In the genomic region with DNA sequence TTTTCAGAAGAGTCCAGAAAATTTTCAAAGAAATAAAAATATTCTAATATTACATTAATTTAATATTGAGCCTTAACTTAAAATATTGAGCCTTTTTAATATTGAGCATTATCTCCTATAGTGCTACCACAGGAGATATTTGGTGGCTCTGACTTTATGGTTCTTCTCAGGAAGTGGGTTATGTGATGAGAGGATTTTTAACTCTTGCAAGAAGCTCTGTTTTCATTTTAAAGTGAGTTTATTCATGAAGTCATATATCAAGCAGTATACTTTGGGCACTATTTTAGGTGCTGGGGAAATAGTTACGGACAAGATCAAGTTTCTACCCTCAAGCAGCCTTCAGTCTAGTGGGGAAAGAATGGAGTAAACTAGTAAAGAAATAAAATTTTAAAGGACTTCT, we compare ENCODE assay signal across 24 cellular contexts. TPM values are rescaled to one million over a fixed set of nuclear protein-coding genes. Genes with fewer than 3 reads are reported as not detected.
DNase-seq lines count a peak whose midpoint lies in the region; ATAC-seq and TF ChIP-seq lines count a peak whose summit lies in the region.
"Had no signal": no experiment of that assay in that cellular context is flagged by ENCODE, and none has a peak within 500 bp of the region (broad histone marks: within the 10 kb centered on the region; RNA-seq: fewer than 3 reads in every experiment).

No MANE protein-coding gene starts in this region.

- peaks cover 0 to 3% of the 10 kb centered on the region in 2 donors for H3K9me3 Mint-ChIP-seq in activated T-cell treated with anti-CD3 and anti-CD28 coated beads, Interleukin-2, amount 50 U/mL, for 72 hours
- H3K9me3 Mint-ChIP-seq in activated naive CD8-positive, alpha-beta T cell (ENCODE audit: low read depth), result no peaks in the 10 kb centered on the region
- H3K9me3 Mint-ChIP-seq in stimulated activated memory B cell treated with anti-CD40 and anti-IgM and Interleukin-4, amounts not matched to agents 10 μg/mL and 1 μg/mL and 100 μg/mL, for 72 hours, result no peaks in the 10 kb centered on the region

- no peak overlapping the region for H3K4me2 ChIP-seq in OCI-LY1 (ENCODE audit: low read length)
- H3K4me2 ChIP-seq: hepatocyte had no signal

- H2AFZ ChIP-seq in OCI-LY1 (ENCODE audit: low read length), result no peak overlapping the region
- H2AFZ ChIP-seq: hepatocyte had no signal

- no peak for TF ChIP-seq CTCF in OCI-LY1 (IDR thresholded peaks at IDR 0.05; ENCODE audit: low read length)
- no peak for TF ChIP-seq CTCF in breast epithelium (IDR thresholded peaks at IDR 0.05)

- no peak overlapping the region for H3K9ac ChIP-seq in OCI-LY1 (ENCODE audit: low read length)

- ATAC-seq in activated T-cell treated with anti-CD3 and anti-CD28 coated beads, Interleukin-2, amount 50 U/mL, for 72 hours (replicated peaks in 1 of 2), result no peak
- ATAC-seq in stimulated activated memory B cell treated with anti-CD40 and anti-IgM and Interleukin-4, amounts not matched to agents 10 μg/mL and 1 μg/mL and 100 μg/mL, for 72 hours, result no peak
- ATAC-seq: foreskin keratinocyte, lower lobe of right lung had no signal

- intact Hi-C loops in breast epithelium (cut with DNase I; ENCODE audit: low total_unique reads), result no loop called here

- peaks cover 0 to 3% of the 10 kb centered on the region in 2 donors for H3K36me3 Mint-ChIP-seq in activated T-cell treated with anti-CD3 and anti-CD28 coated beads, Interleukin-2, amount 50 U/mL, for 72 hours (ENCODE audit: insufficient read depth in 2 of 2)
- H3K36me3 Mint-ChIP-seq in activated naive CD8-positive, alpha-beta T cell, result no peaks in the 10 kb centered on the region
- H3K36me3 Mint-ChIP-seq in stimulated activated memory B cell treated with anti-CD40 and anti-IgM and Interleukin-4, amounts not matched to agents 10 μg/mL and 1 μg/mL and 100 μg/mL, for 72 hours, result no peaks in the 10 kb centered on the region

- peaks cover 92% of the 10 kb centered on the region for H3K4me1 Mint-ChIP-seq in activated T-cell treated with anti-CD3 and anti-CD28 coated beads, Interleukin-2, amount 50 U/mL, for 72 hours (ENCODE audit: low read depth)
- H3K4me1 Mint-ChIP-seq in activated naive CD8-positive, alpha-beta T cell (ENCODE audit: low read depth), result peaks cover 89% of the 10 kb centered on the region
- H3K4me1 Mint-ChIP-seq in stimulated activated memory B cell treated with anti-CD40 and anti-IgM and Interleukin-4, amounts not matched to agents 10 μg/mL and 1 μg/mL and 100 μg/mL, for 72 hours, result peaks cover 77% of the 10 kb centered on the region

- H3K27me3 ChIP-seq in OCI-LY1 (ENCODE audit: insufficient read depth, low read length), result no peaks in the 10 kb centered on the region
- no peaks in the 10 kb centered on the region for H3K27me3 ChIP-seq in breast epithelium
- H3K27me3 ChIP-seq: foreskin keratinocyte, hepatocyte had no signal

- no peak for DNase-seq in activated T-cell treated with anti-CD3 and anti-CD28 coated beads, Interleukin-2, amount 50 U/mL, for 72 hours
- no peak for DNase-seq in activated T-cell treated with anti-CD3 and anti-CD28 coated beads for 4 hours
- no peak for DNase-seq in GF-D8 (lab: John Stamatoyannopoulos, UW)
- DNase-seq in breast epithelium (ENCODE audit: low spot score in 2 of 2), result no peak
- DNase-seq in NCI-H748 (lab: John Stamatoyannopoulos, UW; ENCODE audit: unreplicated experiment), result no peak
- DNase-seq: ACHN; activated CD8-positive, alpha-beta memory T cell treated with anti-CD3 and anti-CD28 coated beads for 24 hours; cortex of kidney; DMS79 treated with DMSO at 0.1 percent for 48 hours; foreskin keratinocyte; islet precursor cell; KBM-7; lower lobe of right lung; NCI-H1930; occipital lobe; retina; stimulated activated CD4-positive, alpha-beta T cell treated with anti-CD3 and anti-CD28 coated beads, Interleukin-12 subunit alpha, Interleukin-12 subunit beta, amount 100 ng/mL, for 4 hours; stimulated activated CD8-positive, alpha-beta memory T cell treated with anti-CD3 and anti-CD28 coated beads, Interleukin-4, amount 100 ng/mL, for 48 hours had no signal

- no peaks in the 10 kb centered on the region for H3K27me3 Mint-ChIP-seq in activated T-cell treated with anti-CD3 and anti-CD28 coated beads, Interleukin-2, amount 50 U/mL, for 72 hours (ENCODE audit: low read depth)
- H3K27me3 Mint-ChIP-seq in activated naive CD8-positive, alpha-beta T cell, result no peaks in the 10 kb centered on the region
- no peaks in the 10 kb centered on the region for H3K27me3 Mint-ChIP-seq in stimulated activated memory B cell treated with anti-CD40 and anti-IgM and Interleukin-4, amounts not matched to agents 10 μg/mL and 1 μg/mL and 100 μg/mL, for 72 hours

- H3K36me3 ChIP-seq in OCI-LY1 (ENCODE audit: insufficient read depth, low read length) (peaks cover 9% of the 10 kb centered on the region), breast epithelium (no peaks in the 10 kb centered on the region)
- H3K36me3 ChIP-seq: lower lobe of right lung, thoracic aorta had no signal

- H3K4me3 Mint-ChIP-seq in activated T-cell treated with anti-CD3 and anti-CD28 coated beads, Interleukin-2, amount 50 U/mL, for 72 hours, result peak overlapping the region; percentile 67 to 79
- H3K4me3 Mint-ChIP-seq in activated naive CD8-positive, alpha-beta T cell, result peak overlapping the region; percentile 67
- H3K4me3 Mint-ChIP-seq in stimulated activated memory B cell treated with anti-CD40 and anti-IgM and Interleukin-4, amounts not matched to agents 10 μg/mL and 1 μg/mL and 100 μg/mL, for 72 hours, result no peak overlapping the region

- peaks cover 78% of the 10 kb centered on the region for H3K4me1 ChIP-seq in OCI-LY1 (ENCODE audit: insufficient read depth, low read length, severe bottlenecking)
- H3K4me1 ChIP-seq in breast epithelium, result no peaks in the 10 kb centered on the region

- H3K27ac Mint-ChIP-seq in activated T-cell treated with anti-CD3 and anti-CD28 coated beads, Interleukin-2, amount 50 U/mL, for 72 hours, result peak overlapping the region; percentile 98
- H3K27ac Mint-ChIP-seq in activated naive CD8-positive, alpha-beta T cell, result peak overlapping the region; percentile 94
- peak overlapping the region; percentile 20 for H3K27ac Mint-ChIP-seq in stimulated activated memory B cell treated with anti-CD40 and anti-IgM and Interleukin-4, amounts not matched to agents 10 μg/mL and 1 μg/mL and 100 μg/mL, for 72 hours

- H3F3A ChIP-seq in OCI-LY1 (ENCODE audit: insufficient read depth, low read length), result no peaks in the 10 kb centered on the region

- H3K9me3 ChIP-seq in OCI-LY1 (ENCODE audit: low read length) (peaks cover 8% of the 10 kb centered on the region), breast epithelium (no peaks in the 10 kb centered on the region)
- H3K9me3 ChIP-seq: lower lobe of right lung, thoracic aorta had no signal

- no peaks in the 10 kb centered on the region for H4K20me1 ChIP-seq in OCI-LY1 (ENCODE audit: insufficient read depth, low read length)

- H3K4me3 ChIP-seq in OCI-LY1 (ENCODE audit: low read depth, low read length, poor library complexity, severe bottlenecking) (no peak overlapping the region), breast epithelium (no peak overlapping the region)
- H3K4me3 ChIP-seq: hepatocyte, lower lobe of right lung, thoracic aorta had no signal

- H3K79me2 ChIP-seq in OCI-LY1 (ENCODE audit: insufficient read depth, low read length), result peaks cover 77% of the 10 kb centered on the region
- H3K79me2 ChIP-seq: hepatocyte had no signal

- TF ChIP-seq POLR2A in breast epithelium (IDR thresholded peaks at IDR 0.05), result no peak

- H3K27ac ChIP-seq in OCI-LY1 (ENCODE audit: low read depth, low read length, poor library complexity, severe bottlenecking), result peak overlapping the region; percentile 90
- H3K27ac ChIP-seq in breast epithelium, result no peak overlapping the region
- H3K27ac ChIP-seq: epithelial cell of prostate, foreskin keratinocyte, hepatocyte, lower lobe of right lung, thoracic aorta had no signal

- no peaks in the 10 kb centered on the region for H3K9me2 ChIP-seq in OCI-LY1 (ENCODE audit: low read depth, low read length)

RNA-seq across cellular contexts. Expression of a gene that starts 13.4 kb away (rescaled TPM):
- 100 to 1,000 TPM; 299 to 323 TPM for total RNA-seq in activated T-cell treated with anti-CD3 and anti-CD28 coated beads, Interleukin-2, amount 50 U/mL, for 72 hours
- total RNA-seq in breast epithelium, result 100 to 1,000 TPM; 314 to 702 (median 353) TPM

Comparison
In these comparisons a context has a peak if more than half of its experiments do, and no peak if none do; other contexts are left out.
1. H3K27ac Mint-ChIP-seq: peak in every context shown above with its lines; median percentile 98 in activated T-cell treated with anti-CD3 and anti-CD28 coated beads, Interleukin-2, amount 50 U/mL, for 72 hours; 94 in activated naive CD8-positive, alpha-beta T cell; 20 in stimulated activated memory B cell treated with anti-CD40 and anti-IgM and Interleukin-4, amounts not matched to agents 10 μg/mL and 1 μg/mL and 100 μg/mL, for 72 hours.